24 cellular contexts compared by ENCODE assay signal in the genomic region with DNA sequence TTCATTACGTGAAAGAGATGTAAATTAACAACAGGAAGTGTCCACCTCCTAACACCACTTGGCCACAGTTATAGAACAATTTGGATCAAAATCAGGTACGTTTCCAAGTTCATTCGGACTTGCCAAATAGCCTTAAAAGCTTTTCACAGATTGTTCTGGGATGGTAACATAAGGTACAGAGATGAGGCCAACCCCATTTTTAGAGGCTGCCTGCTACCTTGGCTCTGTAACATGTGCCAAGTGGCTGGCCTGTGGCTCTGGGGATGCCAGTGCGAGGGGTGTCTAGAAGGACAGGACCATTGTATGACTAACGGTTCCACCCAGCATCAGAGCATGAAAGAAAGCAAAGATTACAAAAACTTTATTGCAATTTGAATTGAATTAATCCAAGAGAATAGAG.
DNase-seq lines count a peak whose midpoint lies in the region; ATAC-seq and TF ChIP-seq lines count a peak whose summit lies in the region.
"Had no signal": no experiment of that assay in that cellular context is flagged by ENCODE, and none has a peak within 500 bp of the region (broad histone marks: within the 10 kb centered on the region; RNA-seq: fewer than 3 reads in every experiment).

No MANE protein-coding gene starts in this region.

- peaks cover 4% of the 10 kb centered on the region for H3K9me3 Mint-ChIP-seq in WTC11
- peaks cover 9% of the 10 kb centered on the region for H3K9me3 Mint-ChIP-seq in nephron progenitor cell
- H3K9me3 Mint-ChIP-seq: CD4-positive, alpha-beta T cell; CD8-positive, alpha-beta memory T cell; GM23338; HFFc6 had no signal

- H3K4me1 ChIP-seq in cardiac muscle cell (ENCODE audit: low read depth) (peaks cover 32% of the 10 kb centered on the region), MM.1S (ENCODE audit: low read length) (no peaks in the 10 kb centered on the region)
- H3K4me1 ChIP-seq: A549, HAP-1 had no signal

- H3K27ac ChIP-seq in cardiac muscle cell (peak overlapping the region; percentile 82), MM.1S (ENCODE audit: low read length) (no peak overlapping the region)
- H3K27ac ChIP-seq: A549; BLaER1 treated with 17β-estradiol and CSF1 and Interleukin-3, amounts not matched to agents 10 nM and 100 nM had no signal

- no peak overlapping the region for H3K4me2 ChIP-seq in MM.1S (ENCODE audit: low read depth, low read length)
- H3K4me2 ChIP-seq: A549; BLaER1 treated with 17β-estradiol and CSF1 and Interleukin-3, amounts not matched to agents 10 nM and 100 nM; GM23338 had no signal

- intact Hi-C loops in cardiac septum (cut with DNase I) = no loop called here

- CTCF ChIA-PET in WTC11 (lab: Charles Lee) = no interaction called here

- H3K4me1 Mint-ChIP-seq in WTC11 (peaks cover 27% of the 10 kb centered on the region), nephron progenitor cell (peaks cover 43% of the 10 kb centered on the region)

- H2AFZ ChIP-seq in MM.1S (ENCODE audit: low read length) = no peak overlapping the region
- H2AFZ ChIP-seq: GM23338 had no signal

- H3K36me3 Mint-ChIP-seq in WTC11 = peaks cover 11% of the 10 kb centered on the region
- peaks cover 86% of the 10 kb centered on the region for H3K36me3 Mint-ChIP-seq in nephron progenitor cell (ENCODE audit: low read depth)
- H3K36me3 Mint-ChIP-seq: CD8-positive, alpha-beta memory T cell had no signal

- no peak overlapping the region for H3K4me3 ChIP-seq in cardiac muscle cell
- H3K4me3 ChIP-seq in MM.1S (ENCODE audit: low read length) = no peak overlapping the region
- H3K4me3 ChIP-seq: A549; BLaER1 treated with 17β-estradiol and CSF1 and Interleukin-3, amounts not matched to agents 10 nM and 100 nM; GM12878; GM23338; HAP-1 had no signal

- ATAC-seq in WTC11 = no peak
- no peak for ATAC-seq in GM21423 (IDR thresholded peaks at IDR 0.05; ENCODE audit: unreplicated experiment)
- ATAC-seq: A549, GM12878, GM23338 had no signal

- POLR2A ChIA-PET in WTC11 (lab: Charles Lee) = no interaction called here

- no peak overlapping the region for H3K9ac ChIP-seq in MM.1S (ENCODE audit: low read length)
- H3K9ac ChIP-seq: BLaER1 treated with 17β-estradiol and CSF1 and Interleukin-3, amounts not matched to agents 10 nM and 100 nM had no signal

- H3K27me3 Mint-ChIP-seq in WTC11 (ENCODE audit: low read depth) = no peaks in the 10 kb centered on the region
- H3K27me3 Mint-ChIP-seq in nephron progenitor cell (ENCODE audit: low read depth, poor library complexity) = no peaks in the 10 kb centered on the region

- H4K20me1 ChIP-seq in MM.1S (ENCODE audit: insufficient read depth, low read length) = no peaks in the 10 kb centered on the region
- H4K20me1 ChIP-seq: BLaER1 treated with 17β-estradiol and CSF1 and Interleukin-3, amounts not matched to agents 10 nM and 100 nM had no signal

- H3K27me3 ChIP-seq in cardiac muscle cell (no peaks in the 10 kb centered on the region), MM.1S (replicated peaks; ENCODE audit: insufficient read depth, low read length) (no peaks in the 10 kb centered on the region)
- H3K27me3 ChIP-seq: BE2C; BLaER1 treated with 17β-estradiol and CSF1 and Interleukin-3, amounts not matched to agents 10 nM and 100 nM had no signal

- DNase-seq in cardiac muscle cell (ENCODE audit: low read depth in 1 of 2, low spot score in 1 of 2) (no peak), cardiac septum (ENCODE audit: low spot score) (no peak), WTC11 (ENCODE audit: low spot score) (no peak), cerebellar nuclear complex (lab: John Stamatoyannopoulos, UW) (peak; percentile 46 to 49), nephron progenitor cell (no peak), NCI-H2107 (lab: John Stamatoyannopoulos, UW) (no peak), MM.1S (no peak)
- DNase-seq: 8988T; ACHN; AML-193; BE2C; CD4-positive, alpha-beta T cell; CD8-positive, alpha-beta memory T cell; DMS 273 treated with DMSO at 0.1 percent for 48 hours; DMS79 treated with DMSO at 0.1 percent for 48 hours; GDM1; HFFc6 had no signal

- H3K4me3 Mint-ChIP-seq in WTC11 = no peak overlapping the region
- no peak overlapping the region for H3K4me3 Mint-ChIP-seq in nephron progenitor cell
- H3K4me3 Mint-ChIP-seq: CD14-positive monocyte; CD4-positive, alpha-beta T cell; CD8-positive, alpha-beta memory T cell; GM23338; HFFc6 had no signal

- H3F3A ChIP-seq in MM.1S (ENCODE audit: insufficient read depth, low read length) = no peaks in the 10 kb centered on the region

- no peaks in the 10 kb centered on the region for H3K79me2 ChIP-seq in MM.1S (ENCODE audit: low read length)

- H3K9me3 ChIP-seq in cardiac muscle cell (ENCODE audit: low read depth) (no peaks in the 10 kb centered on the region), MM.1S (replicated peaks; ENCODE audit: insufficient read depth, low read length) (no peaks in the 10 kb centered on the region)
- H3K9me3 ChIP-seq: A549, BE2C, HAP-1 had no signal

- 0 out of 2 replicates have a peak overlapping the region, but pooled peaks have one; percentile 24 for H3K27ac Mint-ChIP-seq in WTC11
- H3K27ac Mint-ChIP-seq in nephron progenitor cell = peak overlapping the region; percentile 78
- H3K27ac Mint-ChIP-seq: CD14-positive monocyte; CD4-positive, alpha-beta T cell; CD8-positive, alpha-beta memory T cell; GM23338; HFFc6 had no signal

- no peak for TF ChIP-seq CTCF in cardiac muscle cell (IDR thresholded peaks at IDR 0.05; ENCODE audit: low read depth, low read length)
- no peak for TF ChIP-seq CTCF in WTC11 (IDR thresholded peaks at IDR 0.05)
- TF ChIP-seq CTCF in nephron progenitor cell (IDR thresholded peaks at IDR 0.05) = no peak
- no peak for TF ChIP-seq CTCF in MM.1S (IDR thresholded peaks at IDR 0.05; ENCODE audit: low read length)

- no peaks in the 10 kb centered on the region for H3K9me2 ChIP-seq in MM.1S (replicated peaks; ENCODE audit: insufficient read depth, low read length)

- H3K36me3 ChIP-seq in cardiac muscle cell (no peaks in the 10 kb centered on the region), MM.1S (replicated peaks; ENCODE audit: insufficient read depth, low read length) (no peaks in the 10 kb centered on the region)
- H3K36me3 ChIP-seq: BE2C, HAP-1 had no signal

TF ChIP-seq in WTC11, 78 proteins besides CTCF, POLR2A, EP300 and RAD21 (continues in another document):
- TF ChIP-seq, protein P1, sequence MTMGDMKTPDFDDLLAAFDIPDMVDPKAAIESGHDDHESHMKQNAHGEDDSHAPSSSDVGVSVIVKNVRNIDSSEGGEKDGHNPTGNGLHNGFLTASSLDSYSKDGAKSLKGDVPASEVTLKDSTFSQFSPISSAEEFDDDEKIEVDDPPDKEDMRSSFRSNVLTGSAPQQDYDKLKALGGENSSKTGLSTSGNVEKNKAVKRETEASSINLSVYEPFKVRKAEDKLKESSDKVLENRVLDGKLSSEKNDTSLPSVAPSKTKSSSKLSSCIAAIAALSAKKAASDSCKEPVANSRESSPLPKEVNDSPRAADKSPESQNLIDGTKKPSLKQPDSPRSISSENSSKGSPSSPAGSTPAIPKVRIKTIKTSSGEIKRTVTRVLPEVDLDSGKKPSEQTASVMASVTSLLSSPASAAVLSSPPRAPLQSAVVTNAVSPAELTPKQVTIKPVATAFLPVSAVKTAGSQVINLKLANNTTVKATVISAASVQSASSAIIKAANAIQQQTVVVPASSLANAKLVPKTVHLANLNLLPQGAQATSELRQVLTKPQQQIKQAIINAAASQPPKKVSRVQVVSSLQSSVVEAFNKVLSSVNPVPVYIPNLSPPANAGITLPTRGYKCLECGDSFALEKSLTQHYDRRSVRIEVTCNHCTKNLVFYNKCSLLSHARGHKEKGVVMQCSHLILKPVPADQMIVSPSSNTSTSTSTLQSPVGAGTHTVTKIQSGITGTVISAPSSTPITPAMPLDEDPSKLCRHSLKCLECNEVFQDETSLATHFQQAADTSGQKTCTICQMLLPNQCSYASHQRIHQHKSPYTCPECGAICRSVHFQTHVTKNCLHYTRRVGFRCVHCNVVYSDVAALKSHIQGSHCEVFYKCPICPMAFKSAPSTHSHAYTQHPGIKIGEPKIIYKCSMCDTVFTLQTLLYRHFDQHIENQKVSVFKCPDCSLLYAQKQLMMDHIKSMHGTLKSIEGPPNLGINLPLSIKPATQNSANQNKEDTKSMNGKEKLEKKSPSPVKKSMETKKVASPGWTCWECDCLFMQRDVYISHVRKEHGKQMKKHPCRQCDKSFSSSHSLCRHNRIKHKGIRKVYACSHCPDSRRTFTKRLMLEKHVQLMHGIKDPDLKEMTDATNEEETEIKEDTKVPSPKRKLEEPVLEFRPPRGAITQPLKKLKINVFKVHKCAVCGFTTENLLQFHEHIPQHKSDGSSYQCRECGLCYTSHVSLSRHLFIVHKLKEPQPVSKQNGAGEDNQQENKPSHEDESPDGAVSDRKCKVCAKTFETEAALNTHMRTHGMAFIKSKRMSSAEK (CRISPR knock-in tag; IDR thresholded peaks at IDR 0.05; ENCODE audit: borderline replicate concordance) = no peak
- TF ChIP-seq, protein P2, sequence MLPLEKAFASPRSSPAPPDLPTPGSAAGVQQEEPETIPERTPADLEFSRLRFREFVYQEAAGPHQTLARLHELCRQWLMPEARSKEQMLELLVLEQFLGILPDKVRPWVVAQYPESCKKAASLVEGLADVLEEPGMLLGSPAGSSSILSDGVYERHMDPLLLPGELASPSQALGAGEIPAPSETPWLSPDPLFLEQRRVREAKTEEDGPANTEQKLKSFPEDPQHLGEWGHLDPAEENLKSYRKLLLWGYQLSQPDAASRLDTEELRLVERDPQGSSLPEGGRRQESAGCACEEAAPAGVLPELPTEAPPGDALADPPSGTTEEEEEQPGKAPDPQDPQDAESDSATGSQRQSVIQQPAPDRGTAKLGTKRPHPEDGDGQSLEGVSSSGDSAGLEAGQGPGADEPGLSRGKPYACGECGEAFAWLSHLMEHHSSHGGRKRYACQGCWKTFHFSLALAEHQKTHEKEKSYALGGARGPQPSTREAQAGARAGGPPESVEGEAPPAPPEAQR (CRISPR knock-in tag; IDR thresholded peaks at IDR 0.05) = no peak
- TF ChIP-seq ZNF138 (CRISPR knock-in tag; conservative IDR thresholded peaks at IDR 0.05) = no peak
- TF ChIP-seq, protein P3, sequence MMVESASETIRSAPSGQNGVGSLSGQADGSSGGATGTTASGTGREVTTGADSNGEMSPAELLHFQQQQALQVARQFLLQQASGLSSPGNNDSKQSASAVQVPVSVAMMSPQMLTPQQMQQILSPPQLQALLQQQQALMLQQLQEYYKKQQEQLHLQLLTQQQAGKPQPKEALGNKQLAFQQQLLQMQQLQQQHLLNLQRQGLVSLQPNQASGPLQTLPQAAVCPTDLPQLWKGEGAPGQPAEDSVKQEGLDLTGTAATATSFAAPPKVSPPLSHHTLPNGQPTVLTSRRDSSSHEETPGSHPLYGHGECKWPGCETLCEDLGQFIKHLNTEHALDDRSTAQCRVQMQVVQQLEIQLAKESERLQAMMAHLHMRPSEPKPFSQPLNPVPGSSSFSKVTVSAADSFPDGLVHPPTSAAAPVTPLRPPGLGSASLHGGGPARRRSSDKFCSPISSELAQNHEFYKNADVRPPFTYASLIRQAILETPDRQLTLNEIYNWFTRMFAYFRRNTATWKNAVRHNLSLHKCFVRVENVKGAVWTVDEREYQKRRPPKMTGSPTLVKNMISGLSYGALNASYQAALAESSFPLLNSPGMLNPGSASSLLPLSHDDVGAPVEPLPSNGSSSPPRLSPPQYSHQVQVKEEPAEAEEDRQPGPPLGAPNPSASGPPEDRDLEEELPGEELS (CRISPR knock-in tag; IDR thresholded peaks at IDR 0.05) = no peak
- TF ChIP-seq NR2C2 (CRISPR knock-in tag; IDR thresholded peaks at IDR 0.05) = no peak

Comparison
In these comparisons a context has a peak if more than half of its experiments do, and no peak if none do; other contexts are left out.
1. DNase-seq: peak in cerebellar nuclear complex (2 of 2); none in cardiac muscle cell (0 of 2), cardiac septum (single experiment), WTC11 (single experiment), nephron progenitor cell (single experiment), NCI-H2107 (single experiment) and MM.1S (single experiment).